Comparison of ENCODE assay signal across 1 cellular context in genomic region chr16:23629516-23629915, GRCh38.
TF ChIP-seq lines count a peak whose summit lies in the region.

No MANE protein-coding gene starts in this region.

TF ChIP-seq in GM12878, 131 proteins besides CTCF, POLR2A, EP300 and RAD21:
- peak; percentile 29; the same call in 1 of the 2 replicates for TF ChIP-seq FOXK2 (IDR thresholded peaks at IDR 0.05)
- TF ChIP-seq CHD2 (IDR thresholded peaks at IDR 0.05; ENCODE audit: borderline replicate concordance, low read depth, low read length), result no peak
